ENCODE assay signal across 12 cellular contexts in the genomic region with DNA sequence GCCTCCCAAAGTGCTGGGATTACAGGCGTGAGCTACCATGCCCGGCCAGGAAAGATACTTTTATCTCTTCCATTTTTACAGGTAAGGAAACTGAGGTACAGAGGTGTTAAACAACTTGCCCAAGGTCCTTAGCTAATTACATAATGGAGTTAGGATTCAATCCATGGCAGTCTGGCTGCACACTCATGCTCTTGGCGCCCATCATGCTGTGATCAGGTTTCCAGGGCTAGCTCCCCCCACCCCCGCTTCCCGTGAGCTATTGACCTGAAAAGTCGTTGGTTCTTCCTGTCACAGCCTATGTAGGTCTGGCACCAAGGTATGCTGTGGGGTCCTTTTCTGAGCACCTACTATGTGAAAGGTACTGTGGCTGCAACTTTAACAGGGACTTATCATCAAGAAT. TPM values are rescaled to one million over a fixed set of nuclear protein-coding genes. Genes with fewer than 3 reads are reported as not detected.
DNase-seq lines count a peak whose midpoint lies in the region; TF ChIP-seq lines count a peak whose summit lies in the region.
"Had no signal": no experiment of that assay in that cellular context is flagged by ENCODE, and none has a peak within 500 bp of the region (broad histone marks: within the 10 kb centered on the region; RNA-seq: fewer than 3 reads in every experiment).

No MANE protein-coding gene starts in this region.

- no peaks in the 10 kb centered on the region for H3K4me1 ChIP-seq in osteoblast (ENCODE audit: insufficient read depth, low read length)
- H3K4me1 ChIP-seq: Caco-2, HAP-1 had no signal

- H3K9me3 ChIP-seq in osteoblast (ENCODE audit: low read depth, low read length) = no peaks in the 10 kb centered on the region
- H3K9me3 ChIP-seq: Caco-2, HAP-1 had no signal

- no peaks in the 10 kb centered on the region for H3K36me3 ChIP-seq in osteoblast (ENCODE audit: insufficient read depth, low read length)
- H3K36me3 ChIP-seq: HAP-1 had no signal

- no peaks in the 10 kb centered on the region for H4K20me1 ChIP-seq in osteoblast (ENCODE audit: insufficient read depth, low read length)

- TF ChIP-seq CTCF in osteoblast (IDR thresholded peaks at IDR 0.05; ENCODE audit: extremely low read depth, low read depth, low read length) (no peak), GM10266 (IDR thresholded peaks at IDR 0.05; ENCODE audit: control insufficient read depth, insufficient read depth, low read depth, missing control alignments) (no peak)

- H3K27me3 ChIP-seq in osteoblast (ENCODE audit: insufficient read depth, low read length) = peaks cover 61% of the 10 kb centered on the region

- H2AFZ ChIP-seq in osteoblast (ENCODE audit: low read length) = no peak overlapping the region

- no peaks in the 10 kb centered on the region for H3K79me2 ChIP-seq in osteoblast (ENCODE audit: insufficient read depth, low read length)

- peak; percentile 26 for DNase-seq in M059J (ENCODE audit: low read depth)
- DNase-seq in NCI-H69 (lab: John Stamatoyannopoulos, UW) = peak; percentile 37
- peak; percentile 51 for DNase-seq in osteoblast (ENCODE audit: insufficient read length, low spot score, missing footprints)
- no peak for DNase-seq in putamen (ENCODE audit: low spot score)
- DNase-seq in HCEC 1CT = no peak
- DNase-seq in GM10266 (ENCODE audit: extremely low spot score) = no peak
- DNase-seq: ACHN; Caco-2; CD4-positive, alpha-beta T cell; GDM1 had no signal

- H3K4me3 ChIP-seq in osteoblast (ENCODE audit: insufficient read depth, low read length) = no peak overlapping the region
- H3K4me3 ChIP-seq: HAP-1 had no signal

- no peak overlapping the region for H3K27ac ChIP-seq in osteoblast (ENCODE audit: low read depth, low read length)
- H3K27ac ChIP-seq: C4-2B had no signal

- no peak overlapping the region for H3K4me2 ChIP-seq in osteoblast (ENCODE audit: insufficient read depth, low read length)

RNA-seq across cellular contexts. Expression of a gene that starts 55.9 kb away (rescaled TPM):
- 9.9 and 18.0 TPM in 2 replicates for total RNA-seq in M059J (2014; rRNA removed; shearing (Covaris generic))
- total RNA-seq in osteoblast = 10.1 and 11.5 TPM in 2 replicates

Comparison
In these comparisons a context has a peak if more than half of its experiments do, and no peak if none do; other contexts are left out.
1. DNase-seq: peak in M059J (single experiment), NCI-H69 (single experiment) and osteoblast (single experiment); none in putamen (single experiment), HCEC 1CT (single experiment) and GM10266 (single experiment).